8 cellular contexts compared by ENCODE assay signal in genomic region chr17:4796550-4796915, GRCh38. TPM values are rescaled to one million over a fixed set of nuclear protein-coding genes. Genes with fewer than 3 reads are reported as not detected.
DNase-seq lines count a peak whose midpoint lies in the region; ATAC-seq, FAIRE-seq and TF ChIP-seq lines count a peak whose summit lies in the region.

No MANE protein-coding gene starts in this region.

- H3K4me3 Mint-ChIP-seq in GM23338, result peak overlapping the region; percentile 98

- DNase-seq in AG20443 (ENCODE audit: low spot score) (peak; percentile 73), GM23338 (ENCODE audit: low spot score) (peak; percentile 78), mucosa of descending colon (peak in 2 of 3 donors; percentile 25 to 51), urothelium cell line (ENCODE audit: low spot score) (peak; percentile 31), omental fat pad (ENCODE audit: low spot score) (no peak), putamen (ENCODE audit: low spot score) (no peak)
- DNase-seq in effector memory CD4-positive, alpha-beta T cell, result no peak

- H3F3A ChIP-seq in GM23338 (replicated peaks; ENCODE audit: low read depth) (no peaks in the 10 kb centered on the region; the same call in 1 of the 2 replicates), SU-DHL-6 (ENCODE audit: insufficient read depth) (0 out of 2 replicates have a peak, but pooled peaks cover 8% of the 10 kb centered on the region)

- no peak for TF ChIP-seq CTCF in GM23338 (conservative IDR thresholded peaks at IDR 0.05; ENCODE audit: low read depth in 2 of 2)
- TF ChIP-seq CTCF in SU-DHL-6 (IDR thresholded peaks at IDR 0.05; ENCODE audit: insufficient read depth, low read length, poor library complexity, severe bottlenecking), result no peak
- TF ChIP-seq CTCF in mucosa of descending colon (IDR thresholded peaks at IDR 0.05), result no peak
- no peak for TF ChIP-seq CTCF in omental fat pad (IDR thresholded peaks at IDR 0.05)

- H3K9ac ChIP-seq in SU-DHL-6 (ENCODE audit: low read length), result peak overlapping the region; percentile 99

- H3K36me3 ChIP-seq in GM23338 (ENCODE audit: insufficient read depth), result peaks cover 13% of the 10 kb centered on the region; the same call in 1 of the 2 replicates
- no peaks in the 10 kb centered on the region for H3K36me3 ChIP-seq in SU-DHL-6 (ENCODE audit: low read length)
- H3K36me3 ChIP-seq in effector memory CD4-positive, alpha-beta T cell (ENCODE audit: control insufficient read depth, insufficient read depth, low read length), result peaks cover 17% of the 10 kb centered on the region
- no peaks in the 10 kb centered on the region for H3K36me3 ChIP-seq in mucosa of descending colon (ENCODE audit: low read depth)

- peak overlapping the region; percentile 99 for H3K27ac Mint-ChIP-seq in GM23338

- peaks cover 2% of the 10 kb centered on the region; the same call in 1 of the 3 replicates for H3K9me3 Mint-ChIP-seq in GM23338

- H3K27me3 Mint-ChIP-seq in GM23338 (ENCODE audit: insufficient read depth, low read depth, poor library complexity), result peaks cover 14% of the 10 kb centered on the region

- peaks cover 16% of the 10 kb centered on the region for H3K79me2 ChIP-seq in GM23338 (replicated peaks; ENCODE audit: insufficient read depth)
- H3K79me2 ChIP-seq in SU-DHL-6 (ENCODE audit: insufficient read depth, low read length), result peaks cover 10% of the 10 kb centered on the region

- no peak for FAIRE-seq in urothelium cell line (lab: Jason Lieb, UNC)

- H3K4me1 ChIP-seq in GM23338 (ENCODE audit: insufficient read depth) (peaks cover 4% of the 10 kb centered on the region), mucosa of descending colon (ENCODE audit: low read depth) (peaks cover 9% of the 10 kb centered on the region)
- H3K4me1 ChIP-seq in effector memory CD4-positive, alpha-beta T cell (ENCODE audit: control insufficient read depth, insufficient read depth, low read length, poor library complexity, severe bottlenecking), result no peaks in the 10 kb centered on the region

- intact Hi-C loops in mucosa of descending colon (cut with DNase I, micrococcal nuclease), result no loop called here

- H3K36me3 Mint-ChIP-seq in GM23338 (ENCODE audit: low read depth), result peaks cover 24% of the 10 kb centered on the region

- peak overlapping the region; percentile 82 for H3K4me2 ChIP-seq in GM23338
- peak overlapping the region; percentile 89 for H3K4me2 ChIP-seq in SU-DHL-6 (ENCODE audit: low read depth, low read length, poor library complexity, severe bottlenecking)

- H3K27ac ChIP-seq in GM23338 (ENCODE audit: low read depth), result peak overlapping the region; percentile 81
- H3K27ac ChIP-seq in SU-DHL-6 (ENCODE audit: low read depth, low read length), result peak overlapping the region; percentile 28
- peak overlapping the region; percentile 74 for H3K27ac ChIP-seq in effector memory CD4-positive, alpha-beta T cell (ENCODE audit: insufficient read depth, low read length, poor library complexity, severe bottlenecking)

- no peaks in the 10 kb centered on the region for H4K20me1 ChIP-seq in GM23338 (replicated peaks; ENCODE audit: insufficient read depth)
- no peaks in the 10 kb centered on the region for H4K20me1 ChIP-seq in SU-DHL-6 (ENCODE audit: low read depth, low read length)

- ATAC-seq in GM23338 (peak; percentile 87), mucosa of descending colon (peak; percentile 43), omental fat pad (ENCODE audit: low FRiP score) (no peak)

- H3K27me3 ChIP-seq in GM23338 (ENCODE audit: insufficient read depth), result peaks cover 10% of the 10 kb centered on the region
- no peaks in the 10 kb centered on the region for H3K27me3 ChIP-seq in SU-DHL-6 (ENCODE audit: low read length)
- H3K27me3 ChIP-seq in effector memory CD4-positive, alpha-beta T cell (replicated peaks; ENCODE audit: control insufficient read depth, insufficient read depth, low read length, poor library complexity, severe bottlenecking), result no peaks in the 10 kb centered on the region

- H2AFZ ChIP-seq in GM23338 (no peak overlapping the region), SU-DHL-6 (ENCODE audit: low read depth, low read length, severe bottlenecking) (peak overlapping the region; percentile 88)

- peak overlapping the region; percentile 81 for H3K4me3 ChIP-seq in GM23338
- peak overlapping the region; percentile 98 for H3K4me3 ChIP-seq in SU-DHL-6 (ENCODE audit: insufficient read depth, low read length, poor library complexity, severe bottlenecking)
- peak overlapping the region; percentile 68 for H3K4me3 ChIP-seq in effector memory CD4-positive, alpha-beta T cell (ENCODE audit: insufficient read depth, low read depth, low read length, poor library complexity, severe bottlenecking)
- peak overlapping the region; percentile 60 for H3K4me3 ChIP-seq in mucosa of descending colon

- H3K4me1 Mint-ChIP-seq in GM23338, result peaks cover 7% of the 10 kb centered on the region; the same call in 2 of the 3 replicates

- H3K9me2 ChIP-seq in GM23338 (ENCODE audit: insufficient read depth) (no peaks in the 10 kb centered on the region), SU-DHL-6 (replicated peaks; ENCODE audit: insufficient read depth, low read length) (no peaks in the 10 kb centered on the region)

- H3K9me3 ChIP-seq in SU-DHL-6 (ENCODE audit: insufficient read depth, low read length), result no peaks in the 10 kb centered on the region
- H3K9me3 ChIP-seq in effector memory CD4-positive, alpha-beta T cell (ENCODE audit: control insufficient read depth, low read length), result no peaks in the 10 kb centered on the region
- H3K9me3 ChIP-seq in mucosa of descending colon, result no peaks in the 10 kb centered on the region

TF ChIP-seq in GM23338, 12 proteins besides CTCF, POLR2A, EP300 and RAD21 (continues in another document):
- TF ChIP-seq POLR2AphosphoS5 (IDR thresholded peaks at IDR 0.05; ENCODE audit: low read depth), result no peak
- no peak for TF ChIP-seq NANOG (IDR thresholded peaks at IDR 0.05; ENCODE audit: borderline replicate concordance)
- no peak for TF ChIP-seq EZH2phosphoT487 (IDR thresholded peaks at IDR 0.05; ENCODE audit: unreplicated experiment)
- TF ChIP-seq, protein P1, sequence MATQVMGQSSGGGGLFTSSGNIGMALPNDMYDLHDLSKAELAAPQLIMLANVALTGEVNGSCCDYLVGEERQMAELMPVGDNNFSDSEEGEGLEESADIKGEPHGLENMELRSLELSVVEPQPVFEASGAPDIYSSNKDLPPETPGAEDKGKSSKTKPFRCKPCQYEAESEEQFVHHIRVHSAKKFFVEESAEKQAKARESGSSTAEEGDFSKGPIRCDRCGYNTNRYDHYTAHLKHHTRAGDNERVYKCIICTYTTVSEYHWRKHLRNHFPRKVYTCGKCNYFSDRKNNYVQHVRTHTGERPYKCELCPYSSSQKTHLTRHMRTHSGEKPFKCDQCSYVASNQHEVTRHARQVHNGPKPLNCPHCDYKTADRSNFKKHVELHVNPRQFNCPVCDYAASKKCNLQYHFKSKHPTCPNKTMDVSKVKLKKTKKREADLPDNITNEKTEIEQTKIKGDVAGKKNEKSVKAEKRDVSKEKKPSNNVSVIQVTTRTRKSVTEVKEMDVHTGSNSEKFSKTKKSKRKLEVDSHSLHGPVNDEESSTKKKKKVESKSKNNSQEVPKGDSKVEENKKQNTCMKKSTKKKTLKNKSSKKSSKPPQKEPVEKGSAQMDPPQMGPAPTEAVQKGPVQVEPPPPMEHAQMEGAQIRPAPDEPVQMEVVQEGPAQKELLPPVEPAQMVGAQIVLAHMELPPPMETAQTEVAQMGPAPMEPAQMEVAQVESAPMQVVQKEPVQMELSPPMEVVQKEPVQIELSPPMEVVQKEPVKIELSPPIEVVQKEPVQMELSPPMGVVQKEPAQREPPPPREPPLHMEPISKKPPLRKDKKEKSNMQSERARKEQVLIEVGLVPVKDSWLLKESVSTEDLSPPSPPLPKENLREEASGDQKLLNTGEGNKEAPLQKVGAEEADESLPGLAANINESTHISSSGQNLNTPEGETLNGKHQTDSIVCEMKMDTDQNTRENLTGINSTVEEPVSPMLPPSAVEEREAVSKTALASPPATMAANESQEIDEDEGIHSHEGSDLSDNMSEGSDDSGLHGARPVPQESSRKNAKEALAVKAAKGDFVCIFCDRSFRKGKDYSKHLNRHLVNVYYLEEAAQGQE (IDR thresholded peaks at IDR 0.05; ENCODE audit: unreplicated experiment), result no peak
- no peak for TF ChIP-seq ZNF331 (CRISPR knock-in tag; IDR thresholded peaks at IDR 0.05; ENCODE audit: low read depth)
- TF ChIP-seq CREB1 (CRISPR knock-in tag; IDR thresholded peaks at IDR 0.05; ENCODE audit: low read depth), result no peak
- TF ChIP-seq EZH2 (IDR thresholded peaks at IDR 0.05; ENCODE audit: low read depth, unreplicated experiment), result no peak
- TF ChIP-seq ETS1 (IDR thresholded peaks at IDR 0.05), result no peak

RNA-seq across cellular contexts. Expression of gene PSMB6, which starts 0.6 kb away (rescaled TPM):
- total RNA-seq in GM23338 (2014; rRNA removed; shearing (Covaris generic)), result 266 and 302 TPM in 2 replicates
- 465 and 502 TPM in 2 replicates for polyA plus RNA-seq in GM23338 (2016; fragmentation: Nextera tagmentation; extraction: Ambion mirVana)
- total RNA-seq in mucosa of descending colon, result 100 to 1,000 TPM in 2 of 3 donors, 10 to 100 TPM in 1; 71.5 to 122 (median 109) TPM
- total RNA-seq in omental fat pad, result 100 to 1,000 TPM; 109 to 164 (median 150) TPM

RNA-seq across cellular contexts. Expression of gene GLTPD2, which starts 7.8 kb away (rescaled TPM):
- total RNA-seq in GM23338 (2014; rRNA removed; shearing (Covaris generic)), result 1.3 TPM in 1 of 2 replicates, not detected in the other
- 0.33 and 0.47 TPM in 2 replicates for polyA plus RNA-seq in GM23338 (2016; fragmentation: Nextera tagmentation; extraction: Ambion mirVana)
- not detected for total RNA-seq in mucosa of descending colon
- total RNA-seq in omental fat pad, result not detected

RNA-seq across cellular contexts. Expression of gene VMO1, which starts 10.4 kb away (rescaled TPM):
- 0.38 TPM in 1 of 2 replicates, not detected in the other for total RNA-seq in GM23338 (2014; rRNA removed; shearing (Covaris generic))
- 0.40 and 0.47 TPM in 2 replicates for polyA plus RNA-seq in GM23338 (2016; fragmentation: Nextera tagmentation; extraction: Ambion mirVana)
- total RNA-seq in mucosa of descending colon (1 to 10 TPM in 2 of 3 donors, under 1 TPM in 1; 0.67 to 2.3 (median 2.1) TPM), omental fat pad (10 to 100 TPM in 1 of 4 donors, 1 to 10 TPM in 3; 2.1 to 13.1 (median 8.4) TPM)

RNA-seq across cellular contexts. Expression of gene PLD2, which starts 10.4 kb away (rescaled TPM):
- 49.9 and 55.9 TPM in 2 replicates for total RNA-seq in GM23338 (2014; rRNA removed; shearing (Covaris generic))
- polyA plus RNA-seq in GM23338 (2016; fragmentation: Nextera tagmentation; extraction: Ambion mirVana), result 20.2 and 22.1 TPM in 2 replicates
- total RNA-seq in mucosa of descending colon (10 to 100 TPM; 24.4 to 29.8 (median 29.2) TPM), omental fat pad (10 to 100 TPM; 20.8 to 29.2 (median 24.3) TPM)

Comparison
In these comparisons a context has a peak if more than half of its experiments do, and no peak if none do; other contexts are left out.
1. DNase-seq: peak in AG20443 (single experiment), GM23338 (single experiment), mucosa of descending colon (2 of 3) and urothelium cell line (single experiment); none in effector memory CD4-positive, alpha-beta T cell (0 of 3), omental fat pad (single experiment) and putamen (single experiment).
2. H3K27ac ChIP-seq: peak in every context shown above with its lines; median percentile 81 in GM23338; 74 in effector memory CD4-positive, alpha-beta T cell; 28 in SU-DHL-6.
3. Peak in every context shown above with its lines, with median percentiles within 50 percentile points of each other: H3K4me3 ChIP-seq.